25 cellular contexts compared by ENCODE assay signal in genomic region chr20:48594533-48594932, GRCh38.
"Had no signal": no experiment of that assay in that cellular context is flagged by ENCODE, and none has a peak within 500 bp of the region (broad histone marks: within the 10 kb centered on the region; RNA-seq: fewer than 3 reads in every experiment).

No MANE protein-coding gene starts in this region.

- H3K4me3 ChIP-seq: breast epithelium, K562, Peyer's patch had no signal

- DNase-seq: activated B cell treated with CpG ODN at 0.5 μM for 24 hours; activated CD4-positive, alpha-beta T cell treated with anti-CD3 and anti-CD28 coated beads for 1 hour; activated CD4-positive, alpha-beta T cell treated with anti-CD3 and anti-CD28 coated beads, Interleukin-2, amount 10 ng/mL, durations not matched to agents 24 days and 14 days; activated CD4-positive, alpha-beta T cell treated with anti-CD3 and anti-CD28 coated beads, Interleukin-2, amount 50 U/mL, for 48 hours; activated CD8-positive, alpha-beta memory T cell treated with anti-CD3 and anti-CD28 coated beads for 24 hours; activated naive CD4-positive, alpha-beta T cell; activated T-cell treated with anti-CD3 and anti-CD28 coated beads for 4 hours; activated T-cell treated with anti-CD3 and anti-CD28 coated beads, Interleukin-2, amount 50 U/mL, for 48 hours; central memory CD4-positive, alpha-beta T cell; Karpas-422; MM.1S; NCI-H1105; NCI-H1436; NCI-H187; NCI-H2081; NCI-H2227 treated with DMSO at 0.1 percent for 48 hours; NCI-H446 treated with DMSO at 0.1 percent for 48 hours; NCI-H526 treated with DMSO at 0.1 percent for 48 hours; SIG-M5; T-helper 17 cell; T-helper 9 cell had no signal

- ATAC-seq: activated T-helper 17 cell treated with anti-CD3 and anti-CD28 coated beads, Interleukin-2, amount 50 U/mL, for 72 hours; K562; T-helper 17 cell had no signal

- H3K27me3 ChIP-seq: breast epithelium, Peyer's patch had no signal

- H3K9me3 ChIP-seq: breast epithelium, Peyer's patch had no signal

- H3K27ac ChIP-seq: breast epithelium, Peyer's patch had no signal

- H3K4me1 ChIP-seq: breast epithelium, Peyer's patch had no signal

- H3K36me3 ChIP-seq: breast epithelium, Peyer's patch had no signal
